In genomic region chr5:10485897-10486296, GRCh38 we compare ENCODE assay signal across 2 cellular contexts.
TF ChIP-seq lines count a peak whose summit lies in the region.

No MANE protein-coding gene starts in this region.

TF ChIP-seq in HEK293, 187 proteins besides CTCF, POLR2A, EP300 and RAD21 (continued from another document):
- TF ChIP-seq GLIS1 (tag by site-specific recombination; IDR thresholded peaks at IDR 0.05): peak; percentile 56

TF ChIP-seq in WTC11, 78 proteins besides CTCF, POLR2A, EP300 and RAD21 (continued from another document):
- TF ChIP-seq AR (CRISPR knock-in tag; IDR thresholded peaks at IDR 0.05) (no peak), TCF7 (CRISPR knock-in tag; IDR thresholded peaks at IDR 0.05; ENCODE audit: low read depth) (no peak), JAZF1 (CRISPR knock-in tag; IDR thresholded peaks at IDR 0.05) (no peak)
- TF ChIP-seq, protein P1, sequence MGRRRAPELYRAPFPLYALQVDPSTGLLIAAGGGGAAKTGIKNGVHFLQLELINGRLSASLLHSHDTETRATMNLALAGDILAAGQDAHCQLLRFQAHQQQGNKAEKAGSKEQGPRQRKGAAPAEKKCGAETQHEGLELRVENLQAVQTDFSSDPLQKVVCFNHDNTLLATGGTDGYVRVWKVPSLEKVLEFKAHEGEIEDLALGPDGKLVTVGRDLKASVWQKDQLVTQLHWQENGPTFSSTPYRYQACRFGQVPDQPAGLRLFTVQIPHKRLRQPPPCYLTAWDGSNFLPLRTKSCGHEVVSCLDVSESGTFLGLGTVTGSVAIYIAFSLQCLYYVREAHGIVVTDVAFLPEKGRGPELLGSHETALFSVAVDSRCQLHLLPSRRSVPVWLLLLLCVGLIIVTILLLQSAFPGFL (CRISPR knock-in tag; IDR thresholded peaks at IDR 0.05; ENCODE audit: borderline replicate concordance): no peak
